17 cellular contexts compared by ENCODE assay signal in genomic region chr11:122979815-122980656, GRCh38. TPM values are rescaled to one million over a fixed set of nuclear protein-coding genes. Genes with fewer than 3 reads are reported as not detected.
DNase-seq lines count a peak whose midpoint lies in the region; ATAC-seq and TF ChIP-seq lines count a peak whose summit lies in the region.
"Had no signal": no experiment of that assay in that cellular context is flagged by ENCODE, and none has a peak within 500 bp of the region (broad histone marks: within the 10 kb centered on the region; RNA-seq: fewer than 3 reads in every experiment).

No MANE protein-coding gene starts in this region.

- peaks cover 95% of the 10 kb centered on the region for H3K27me3 Mint-ChIP-seq in activated CD8-positive, alpha-beta memory T cell treated with anti-CD3 and anti-CD28 coated beads, Interleukin-2, amount 10 ng/mL, durations not matched to agents 7 days and 5 days
- peaks cover 77 to 96% of the 10 kb centered on the region in 2 donors for H3K27me3 Mint-ChIP-seq in stimulated activated naive B cell treated with anti-CD40 and anti-IgM and Interleukin-4, amounts not matched to agents 10 μg/mL and 1 μg/mL and 100 μg/mL, for 72 hours

- peak overlapping the region; percentile 4 for H3K4me3 ChIP-seq in NT2/D1 (ENCODE audit: insufficient read length, low read depth)
- H3K4me3 ChIP-seq in iPS-20b (ENCODE audit: low read length), result peak overlapping the region; percentile 18; the same call in 1 of the 2 replicates
- H3K4me3 ChIP-seq in uterus, result no peak overlapping the region
- H3K4me3 ChIP-seq: right atrium auricular region, tibial artery had no signal

- peaks cover 2% of the 10 kb centered on the region for H3K9me3 Mint-ChIP-seq in activated CD8-positive, alpha-beta memory T cell treated with anti-CD3 and anti-CD28 coated beads, Interleukin-2, amount 10 ng/mL, durations not matched to agents 7 days and 5 days (ENCODE audit: low read depth)
- peaks cover 3 to 5% of the 10 kb centered on the region in 2 donors for H3K9me3 Mint-ChIP-seq in stimulated activated naive B cell treated with anti-CD40 and anti-IgM and Interleukin-4, amounts not matched to agents 10 μg/mL and 1 μg/mL and 100 μg/mL, for 72 hours

- H3K27ac ChIP-seq in iPS-20b (ENCODE audit: low read length) (no peak overlapping the region), uterus (no peak overlapping the region)
- H3K27ac ChIP-seq: right atrium auricular region, tibial artery had no signal

- intact Hi-C loops in uterus (cut with DNase I; ENCODE audit: low total_unique reads), result no loop called here

- TF ChIP-seq CTCF in uterus (IDR thresholded peaks at IDR 0.05), result no peak

- no peak overlapping the region for H3K4me3 Mint-ChIP-seq in activated CD8-positive, alpha-beta memory T cell treated with anti-CD3 and anti-CD28 coated beads, Interleukin-2, amount 10 ng/mL, durations not matched to agents 7 days and 5 days
- H3K4me3 Mint-ChIP-seq in stimulated activated naive B cell treated with anti-CD40 and anti-IgM and Interleukin-4, amounts not matched to agents 10 μg/mL and 1 μg/mL and 100 μg/mL, for 72 hours, result peak overlapping the region in 1 of 2 donors; percentile 15
- H3K4me3 Mint-ChIP-seq: stimulated activated memory B cell treated with anti-CD40 and anti-IgM and Interleukin-4, amounts not matched to agents 10 μg/mL and 1 μg/mL and 100 μg/mL, for 72 hours had no signal

- DNase-seq in activated CD8-positive, alpha-beta memory T cell treated with anti-CD3 and anti-CD28 coated beads, Interleukin-2, amount 10 ng/mL, durations not matched to agents 7 days and 5 days, result no peak
- DNase-seq in activated CD8-positive, alpha-beta memory T cell treated with anti-CD3 and anti-CD28 coated beads for 24 hours, result no peak
- DNase-seq in NT2/D1 (ENCODE audit: low read depth, low spot score) (no peak), HCEC 1CT (no peak), cerebellum (ENCODE audit: low spot score) (no peak), uterus (no peak)
- DNase-seq in stimulated activated naive B cell treated with anti-CD40 and anti-IgM and Interleukin-4, amounts not matched to agents 10 μg/mL and 1 μg/mL and 100 μg/mL, for 72 hours, result no peak
- DNase-seq: left cardiac atrium, midbrain, NCI-H510A, occipital lobe, tibial artery had no signal

- no peak for ATAC-seq in activated CD8-positive, alpha-beta memory T cell treated with anti-CD3 and anti-CD28 coated beads, Interleukin-2, amount 10 ng/mL, durations not matched to agents 7 days and 5 days
- no peak for ATAC-seq in stimulated activated naive B cell treated with anti-CD40 and anti-IgM and Interleukin-4, amounts not matched to agents 10 μg/mL and 1 μg/mL and 100 μg/mL, for 72 hours (replicated peaks)
- ATAC-seq: left cardiac atrium; Right ventricle myocardium inferior; stimulated activated memory B cell treated with anti-CD40 and anti-IgM and Interleukin-4, amounts not matched to agents 10 μg/mL and 1 μg/mL and 100 μg/mL, for 72 hours had no signal

- no peak overlapping the region for H3K9ac ChIP-seq in NT2/D1 (ENCODE audit: insufficient read length, low read depth)
- no peak overlapping the region for H3K9ac ChIP-seq in iPS-20b (ENCODE audit: low read depth, low read length)

- H3K36me3 Mint-ChIP-seq in activated CD8-positive, alpha-beta memory T cell treated with anti-CD3 and anti-CD28 coated beads, Interleukin-2, amount 10 ng/mL, durations not matched to agents 7 days and 5 days, result peaks cover 4% of the 10 kb centered on the region
- H3K36me3 Mint-ChIP-seq in stimulated activated naive B cell treated with anti-CD40 and anti-IgM and Interleukin-4, amounts not matched to agents 10 μg/mL and 1 μg/mL and 100 μg/mL, for 72 hours, result peaks cover 8% of the 10 kb centered on the region in 2 donors

- H3K4me1 Mint-ChIP-seq in activated CD8-positive, alpha-beta memory T cell treated with anti-CD3 and anti-CD28 coated beads, Interleukin-2, amount 10 ng/mL, durations not matched to agents 7 days and 5 days, result peaks cover 43% of the 10 kb centered on the region
- H3K4me1 Mint-ChIP-seq in stimulated activated naive B cell treated with anti-CD40 and anti-IgM and Interleukin-4, amounts not matched to agents 10 μg/mL and 1 μg/mL and 100 μg/mL, for 72 hours, result peaks cover 26 to 64% of the 10 kb centered on the region in 2 donors

- H3K4me1 ChIP-seq in NT2/D1 (ENCODE audit: insufficient read depth, insufficient read length) (no peaks in the 10 kb centered on the region), iPS-20b (ENCODE audit: insufficient read depth, low read length) (peaks cover 4% of the 10 kb centered on the region; the same call in 1 of the 2 replicates), uterus (no peaks in the 10 kb centered on the region)

- CTCF ChIA-PET in activated CD8-positive, alpha-beta memory T cell treated with anti-CD3 and anti-CD28 coated beads, Interleukin-2, amount 10 ng/mL, durations not matched to agents 7 days and 5 days (lab: Charles Lee), result interaction anchor here (0.5 to 0.6 kb wide), 2 partner anchors 10 to 1647 kb away, joined by 3 read pairs; no protein-coding TSS in a partner anchor

- H3K27me3 ChIP-seq in NT2/D1 (ENCODE audit: insufficient read depth, insufficient read length), result peaks cover 100% of the 10 kb centered on the region
- peaks cover 100% of the 10 kb centered on the region for H3K27me3 ChIP-seq in iPS-20b (ENCODE audit: insufficient read depth, low read length)
- peaks cover 14 to 98% of the 10 kb centered on the region in 2 donors for H3K27me3 ChIP-seq in uterus

- peak overlapping the region; percentile 24 for H3K27ac Mint-ChIP-seq in activated CD8-positive, alpha-beta memory T cell treated with anti-CD3 and anti-CD28 coated beads, Interleukin-2, amount 10 ng/mL, durations not matched to agents 7 days and 5 days
- H3K27ac Mint-ChIP-seq in stimulated activated naive B cell treated with anti-CD40 and anti-IgM and Interleukin-4, amounts not matched to agents 10 μg/mL and 1 μg/mL and 100 μg/mL, for 72 hours, result peak overlapping the region; percentile 74
- H3K27ac Mint-ChIP-seq: stimulated activated memory B cell treated with anti-CD40 and anti-IgM and Interleukin-4, amounts not matched to agents 10 μg/mL and 1 μg/mL and 100 μg/mL, for 72 hours had no signal

- no peaks in the 10 kb centered on the region for H3K9me3 ChIP-seq in NT2/D1 (ENCODE audit: insufficient read depth, low read length)
- peaks cover 8% of the 10 kb centered on the region; the same call in 1 of the 2 replicates for H3K9me3 ChIP-seq in iPS-20b (ENCODE audit: insufficient read depth, low read depth, low read length)
- no peaks in the 10 kb centered on the region for H3K9me3 ChIP-seq in uterus
- H3K9me3 ChIP-seq: right atrium auricular region, tibial artery had no signal

- no peak for TF ChIP-seq POLR2A in uterus (IDR thresholded peaks at IDR 0.05)

- no peaks in the 10 kb centered on the region for H3K36me3 ChIP-seq in NT2/D1 (ENCODE audit: insufficient read depth, insufficient read length, low read length)
- no peaks in the 10 kb centered on the region for H3K36me3 ChIP-seq in iPS-20b (ENCODE audit: insufficient read depth, low read depth, low read length)
- no peaks in the 10 kb centered on the region for H3K36me3 ChIP-seq in uterus
- H3K36me3 ChIP-seq: right atrium auricular region, tibial artery had no signal

RNA-seq across cellular contexts. Expression of gene BSX, which starts 1.6 kb away (rescaled TPM):
- not detected for total RNA-seq in activated CD8-positive, alpha-beta memory T cell treated with anti-CD3 and anti-CD28 coated beads, Interleukin-2, amount 10 ng/mL, durations not matched to agents 7 days and 5 days
- not detected for total RNA-seq in cerebellum
- not detected for total RNA-seq in uterus
- total RNA-seq: left cardiac atrium, M059J, occipital lobe, right atrium auricular region, Right ventricle myocardium inferior had no signal

Comparison
In these comparisons a context has a peak if more than half of its experiments do, and no peak if none do; other contexts are left out.
1. H3K4me3 ChIP-seq: peak in NT2/D1 (single experiment) and iPS-20b (single experiment); none in uterus (0 of 2).